34 cellular contexts compared by ENCODE assay signal in the genomic region with DNA sequence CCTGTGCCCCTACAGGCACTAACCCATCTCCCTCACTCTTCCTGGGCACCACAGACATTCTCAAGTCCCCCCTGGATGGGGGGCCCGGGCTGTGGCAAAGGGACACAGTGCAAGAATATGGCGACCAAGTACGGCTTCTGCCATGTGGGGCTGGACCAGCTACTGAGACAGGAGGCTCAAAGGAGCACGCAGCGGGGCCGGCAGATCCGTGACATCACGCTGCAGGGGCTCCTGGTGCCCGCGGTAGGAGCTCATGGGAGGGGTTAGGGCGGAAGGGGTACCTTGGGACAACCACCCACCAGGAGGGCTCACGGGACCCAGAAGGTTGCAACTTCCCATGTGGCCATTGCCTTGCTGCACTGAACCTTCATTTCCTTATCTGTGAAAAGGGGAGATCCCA.
"Had no signal": no experiment of that assay in that cellular context is flagged by ENCODE, and none has a peak within 500 bp of the region (broad histone marks: within the 10 kb centered on the region; RNA-seq: fewer than 3 reads in every experiment).

No MANE protein-coding gene starts in this region.

- H3K9me3 Mint-ChIP-seq: activated B cell treated with CpG ODN at 0.5 μM for 24 hours; activated CD4-positive, alpha-beta memory T cell treated with anti-CD3 and anti-CD28 coated beads for 36 hours; activated CD8-positive, alpha-beta T cell treated with anti-CD3 and anti-CD28 coated beads for 36 hours; activated naive CD4-positive, alpha-beta T cell treated with anti-CD3 and anti-CD28 coated beads for 36 hours; activated naive CD4-positive, alpha-beta T cell treated with anti-CD3 and anti-CD28 coated beads, Interleukin-2, amount 50 U/mL, for 72 hours; activated naive CD8-positive, alpha-beta T cell treated with anti-CD3 and anti-CD28 coated beads for 36 hours; activated T-cell treated with anti-CD3 and anti-CD28 coated beads, Interleukin-2, amount 50 U/mL, for 4 hours; activated T-cell treated with anti-CD3 and anti-CD28 coated beads, Interleukin-2, amount 50 U/mL, for 72 hours; activated T-helper 1 cell treated with anti-CD3 and anti-CD28 coated beads, Interleukin-12 subunit alpha, Interleukin-12 subunit beta, Interleukin-2, Interleukin-4 antibody, amounts not matched to agents 30 ng/mL and 10 ng/mL and 1 ng/mL, durations not matched to agents 14 hours and 24 hours and 36 hours; activated T-helper 17 cell treated with anti-CD3 and anti-CD28 coated beads, Interleukin-2, amount 50 U/mL, for 72 hours; T-helper 1 cell treated with Interleukin-12 subunit alpha and Interleukin-12 subunit beta and Interleukin-4 antibody, amounts not matched to agents 30 μg/mL and 1 μg/mL, for 36 hours; T-helper 2 cell treated with Interferon-gamma antibody and Interleukin-4, amounts not matched to agents 5 μg/mL and 100 μg/mL, for 36 hours had no signal

- H3K9me3 ChIP-seq: adrenal gland, body of pancreas, breast epithelium had no signal

- ATAC-seq: activated CD8-positive, alpha-beta T cell treated with anti-CD3 and anti-CD28 coated beads for 36 hours; activated naive CD4-positive, alpha-beta T cell treated with anti-CD3 and anti-CD28 coated beads, Interleukin-2, amount 50 U/mL, for 72 hours; activated T-cell treated with anti-CD3 and anti-CD28 coated beads, Interleukin-2, amount 50 U/mL, for 4 hours; activated T-cell treated with anti-CD3 and anti-CD28 coated beads, Interleukin-2, amount 50 U/mL, for 72 hours; activated T-helper 17 cell treated with anti-CD3 and anti-CD28 coated beads, Interleukin-2, amount 50 U/mL, for 72 hours; body of pancreas had no signal

- H3K27ac ChIP-seq: adrenal gland, body of pancreas, brain microvascular endothelial cell, breast epithelium, VCaP had no signal

- H3K4me3 Mint-ChIP-seq: activated B cell treated with CpG ODN at 0.5 μM for 24 hours; activated CD4-positive, alpha-beta memory T cell treated with anti-CD3 and anti-CD28 coated beads for 36 hours; activated CD8-positive, alpha-beta T cell treated with anti-CD3 and anti-CD28 coated beads for 36 hours; activated naive CD4-positive, alpha-beta T cell treated with anti-CD3 and anti-CD28 coated beads for 36 hours; activated naive CD8-positive, alpha-beta T cell treated with anti-CD3 and anti-CD28 coated beads for 36 hours; activated T-cell treated with anti-CD3 and anti-CD28 coated beads, Interleukin-2, amount 50 U/mL, for 72 hours; activated T-helper 1 cell treated with anti-CD3 and anti-CD28 coated beads, Interleukin-12 subunit alpha, Interleukin-12 subunit beta, Interleukin-2, Interleukin-4 antibody, amounts not matched to agents 30 ng/mL and 10 ng/mL and 1 ng/mL, durations not matched to agents 14 hours and 24 hours and 36 hours; activated T-helper 17 cell treated with anti-CD3 and anti-CD28 coated beads, Interleukin-2, amount 50 U/mL, for 72 hours; T-helper 1 cell treated with Interleukin-12 subunit alpha and Interleukin-12 subunit beta and Interleukin-4 antibody, amounts not matched to agents 30 μg/mL and 1 μg/mL, for 36 hours; T-helper 2 cell treated with Interferon-gamma antibody and Interleukin-4, amounts not matched to agents 5 μg/mL and 100 μg/mL, for 36 hours had no signal

- H3K4me3 ChIP-seq: adrenal gland, body of pancreas, breast epithelium had no signal

- H3K27ac Mint-ChIP-seq: activated B cell treated with CpG ODN at 0.5 μM for 24 hours; activated CD4-positive, alpha-beta memory T cell treated with anti-CD3 and anti-CD28 coated beads for 36 hours; activated CD8-positive, alpha-beta T cell treated with anti-CD3 and anti-CD28 coated beads for 36 hours; activated naive CD4-positive, alpha-beta T cell treated with anti-CD3 and anti-CD28 coated beads for 36 hours; activated naive CD4-positive, alpha-beta T cell treated with anti-CD3 and anti-CD28 coated beads, Interleukin-2, amount 50 U/mL, for 72 hours; activated naive CD8-positive, alpha-beta T cell treated with anti-CD3 and anti-CD28 coated beads for 36 hours; activated T-cell treated with anti-CD3 and anti-CD28 coated beads, Interleukin-2, amount 50 U/mL, for 72 hours; activated T-helper 1 cell treated with anti-CD3 and anti-CD28 coated beads, Interleukin-12 subunit alpha, Interleukin-12 subunit beta, Interleukin-2, Interleukin-4 antibody, amounts not matched to agents 30 ng/mL and 10 ng/mL and 1 ng/mL, durations not matched to agents 14 hours and 24 hours and 36 hours; activated T-helper 17 cell treated with anti-CD3 and anti-CD28 coated beads, Interleukin-2, amount 50 U/mL, for 72 hours; T-helper 1 cell treated with Interleukin-12 subunit alpha and Interleukin-12 subunit beta and Interleukin-4 antibody, amounts not matched to agents 30 μg/mL and 1 μg/mL, for 36 hours; T-helper 2 cell treated with Interferon-gamma antibody and Interleukin-4, amounts not matched to agents 5 μg/mL and 100 μg/mL, for 36 hours had no signal

- DNase-seq: activated B cell treated with CpG ODN at 0.5 μM for 24 hours; activated CD4-positive, alpha-beta memory T cell treated with anti-CD3 and anti-CD28 coated beads for 36 hours; activated CD4-positive, alpha-beta T cell treated with anti-CD3 and anti-CD28 coated beads for 48 hours; activated CD4-positive, alpha-beta T cell treated with anti-CD3 and anti-CD28 coated beads, Interleukin-2, amount 50 U/mL, for 1 hour; activated CD4-positive, alpha-beta T cell treated with anti-CD3 and anti-CD28 coated beads, Interleukin-2, amount 50 U/mL, for 4 hours; activated CD4-positive, CD25-positive, alpha-beta regulatory T cell treated with anti-CD3 and anti-CD28 coated beads, Interleukin-2, amount 50 U/mL, for 72 hours; activated CD8-positive, alpha-beta memory T cell treated with anti-CD3 and anti-CD28 coated beads, Interleukin-2, amount 50 U/mL, for 4 hours; activated CD8-positive, alpha-beta T cell treated with anti-CD3 and anti-CD28 coated beads for 36 hours; activated effector memory CD4-positive, alpha-beta T cell treated with anti-CD3 and anti-CD28 coated beads, Interleukin-2, amount 50 U/mL, for 16 hours; activated gamma-delta T cell treated with Interleukin-2 at 50 U/mL for 16 hours; activated naive CD4-positive, alpha-beta T cell; activated naive CD4-positive, alpha-beta T cell treated with anti-CD3 and anti-CD28 coated beads for 36 hours; activated naive CD4-positive, alpha-beta T cell treated with anti-CD3 and anti-CD28 coated beads, Interleukin-2, amount 50 U/mL, for 16 hours; activated naive CD8-positive, alpha-beta T cell treated with anti-CD3 and anti-CD28 coated beads for 36 hours; activated T-cell treated with anti-CD3 and anti-CD28 coated beads for 4 hours; activated T-cell treated with anti-CD3 and anti-CD28 coated beads, Interleukin-2, amount 50 U/mL, for 1 hour; activated T-cell treated with anti-CD3 and anti-CD28 coated beads, Interleukin-2, amount 50 U/mL, for 4 hours; activated T-cell treated with anti-CD3 and anti-CD28 coated beads, Interleukin-2, amount 50 U/mL, for 72 hours; adrenal gland; amniotic stem cell; aorta; body of pancreas; brain microvascular endothelial cell; central memory CD4-positive, alpha-beta T cell; T-helper 1 cell; T-helper 2 cell; T-helper 9 cell had no signal

- H3K27me3 Mint-ChIP-seq: activated B cell treated with CpG ODN at 0.5 μM for 24 hours; activated CD4-positive, alpha-beta memory T cell treated with anti-CD3 and anti-CD28 coated beads for 36 hours; activated CD8-positive, alpha-beta T cell treated with anti-CD3 and anti-CD28 coated beads for 36 hours; activated naive CD8-positive, alpha-beta T cell treated with anti-CD3 and anti-CD28 coated beads for 36 hours; activated T-helper 17 cell treated with anti-CD3 and anti-CD28 coated beads, Interleukin-2, amount 50 U/mL, for 72 hours had no signal

- H3K36me3 ChIP-seq: adrenal gland, brain microvascular endothelial cell, breast epithelium had no signal

- H3K27me3 ChIP-seq: adrenal gland, body of pancreas, brain microvascular endothelial cell, breast epithelium had no signal
